Comparison of ENCODE assay signal across 27 cellular contexts in the genomic region with DNA sequence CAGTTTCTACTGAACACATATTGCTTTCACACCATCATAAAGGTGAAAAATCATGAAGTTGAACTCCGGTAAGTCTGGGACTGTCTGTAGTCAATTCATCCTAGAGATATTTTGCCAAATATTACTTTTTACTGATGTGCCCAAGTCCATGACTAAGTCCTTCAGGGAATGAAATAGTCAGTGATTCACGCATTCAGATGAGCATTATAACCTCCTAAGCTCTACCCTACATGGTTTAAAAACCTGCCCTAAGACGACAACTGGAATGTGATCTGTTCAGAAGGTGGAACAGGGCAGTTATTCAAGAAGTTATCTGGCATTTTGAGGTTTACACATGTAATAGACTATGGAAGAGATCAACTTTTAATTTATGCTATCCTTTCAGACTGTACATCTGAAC.
DNase-seq lines count a peak whose midpoint lies in the region; TF ChIP-seq lines count a peak whose summit lies in the region.
"Had no signal": no experiment of that assay in that cellular context is flagged by ENCODE, and none has a peak within 500 bp of the region (broad histone marks: within the 10 kb centered on the region; RNA-seq: fewer than 3 reads in every experiment).

No MANE protein-coding gene starts in this region.

- TF ChIP-seq CTCF in mammary epithelial cell (conservative IDR thresholded peaks at IDR 0.05 in 1 of 2, IDR thresholded peaks at IDR 0.05 in 1 of 2; ENCODE audit: extremely low read depth in 1 of 2, insufficient read depth in 1 of 2, low read depth in 1 of 2, low read length in 2 of 2): no peak
- no peak for TF ChIP-seq CTCF in MCF 10A (IDR thresholded peaks at IDR 0.05; ENCODE audit: unreplicated experiment)
- no peak for TF ChIP-seq CTCF in fibroblast of mammary gland (conservative IDR thresholded peaks at IDR 0.05; ENCODE audit: control insufficient read depth, insufficient read depth, low read depth, low read length)
- TF ChIP-seq CTCF in GM13977 (IDR thresholded peaks at IDR 0.05; ENCODE audit: extremely low read depth, insufficient read depth, missing control alignments): no peak

- H3K4me3 Mint-ChIP-seq in MCF 10A (ENCODE audit: unreplicated experiment): no peak overlapping the region
- H3K4me3 Mint-ChIP-seq: activated T-cell treated with anti-CD3 and anti-CD28 coated beads, Interleukin-2, amount 50 U/mL, for 72 hours; CD14-positive monocyte; neural progenitor cell; T-cell had no signal

- POLR2A ChIA-PET in MCF 10A (lab: Yijun Ruan, JAX): interaction anchor here (1.8 kb wide), 1 partner anchor 389 kb away, joined by 7 read pairs; no protein-coding TSS in a partner anchor

- H3K4me3 ChIP-seq in mammary epithelial cell (replicated peaks in 1 of 3; ENCODE audit: insufficient read depth in 1 of 3, low read depth in 2 of 3, low read length in 3 of 3): no peak overlapping the region
- no peak overlapping the region for H3K4me3 ChIP-seq in fibroblast of mammary gland (ENCODE audit: control insufficient read depth, low read depth, low read length)
- H3K4me3 ChIP-seq: neural progenitor cell, pancreas had no signal

- intact Hi-C loops in mammary epithelial cell (cut with micrococcal nuclease) (loop anchor here (1.0 to 5.0 kb wide), 2 partner anchors 162 to 339 kb away; no protein-coding TSS in a partner anchor), MCF 10A (cut with micrococcal nuclease) (loop anchor here (5.0 kb wide), 1 partner anchor 549 kb away; no protein-coding TSS in a partner anchor)

- dilution Hi-C loops in mammary epithelial cell (cut with HindIII; ENCODE audit: low sequenced_read_pairs): no loop called here

- no peak overlapping the region for H3K4me2 ChIP-seq in mammary epithelial cell (ENCODE audit: insufficient read depth, low read depth, low read length)
- H3K4me2 ChIP-seq: neural progenitor cell had no signal

- WGBS in mammary epithelial cell (ENCODE audit: low coverage, missing lambda C conversion rate): 66% methylated on average over 3 of the region's 3 CpGs

- peaks cover 12% of the 10 kb centered on the region for H3K9me3 Mint-ChIP-seq in MCF 10A (ENCODE audit: unreplicated experiment)
- H3K9me3 Mint-ChIP-seq: CD14-positive monocyte had no signal

- in situ Hi-C loops in mammary epithelial cell (cut with MboI; ENCODE audit: low sequenced_read_pairs in 2 of 2): loop anchor here (5.0 to 25.0 kb wide), 2 partner anchors 389 to 554 kb away; no protein-coding TSS in a partner anchor
- in situ Hi-C loops in GM13977 (cut with MboI; ENCODE audit: low pct_unique_long_range_greater_than_20kb, low sequenced_read_pairs, unreplicated experiment): no loop called here

- peak; percentile 28 for DNase-seq in mammary epithelial cell
- no peak for DNase-seq in MCF 10A (ENCODE audit: unreplicated experiment)
- peak; percentile 6 for DNase-seq in RKO (ENCODE audit: low spot score)
- peak; percentile 74 for DNase-seq in fibroblast of mammary gland (ENCODE audit: low read depth)
- DNase-seq in activated CD4-positive, alpha-beta T cell treated with anti-CD3 and anti-CD28 coated beads, Interleukin-2, amount 50 U/mL, for 4 hours: no peak
- DNase-seq in GM13977 (ENCODE audit: low spot score): no peak
- no peak for DNase-seq in NCI-H1105 (lab: John Stamatoyannopoulos, UW)
- DNase-seq in effector CD8-positive, alpha-beta T cell (lab: John Stamatoyannopoulos, UW): no peak
- DNase-seq: activated CD4-positive, alpha-beta T cell treated with anti-CD3 and anti-CD28 coated beads, Interleukin-2, amount 50 U/mL, for 1 hour; activated CD4-positive, CD25-positive, alpha-beta regulatory T cell; activated T-cell treated with anti-CD3 and anti-CD28 coated beads, Interleukin-2, amount 50 U/mL, for 72 hours; brain microvascular endothelial cell; Calu3; DMS79; H7; Karpas-422; NCI-H146; NCI-H2107; NCI-H345; pancreas; stimulated activated CD4-positive, alpha-beta T cell treated with anti-CD3 and anti-CD28 coated beads, Interleukin-1b, Interleukin-23, amount 100 ng/mL, for 48 hours; stimulated activated naive CD4-positive, alpha-beta T cell treated with Interleukin-2 at 50 U/mL for 16 hours; T-cell had no signal

- H3K9ac ChIP-seq in mammary epithelial cell (ENCODE audit: insufficient read depth, low read length): no peak overlapping the region
- H3K9ac ChIP-seq: neural progenitor cell had no signal

- H2AFZ ChIP-seq in mammary epithelial cell (ENCODE audit: low read depth, low read length): no peak overlapping the region
- H2AFZ ChIP-seq: neural progenitor cell had no signal

- H3K36me3 ChIP-seq in mammary epithelial cell (ENCODE audit: insufficient read depth, low read length): no peaks in the 10 kb centered on the region
- H3K36me3 ChIP-seq: brain microvascular endothelial cell, neural progenitor cell, pancreas had no signal

- no peak overlapping the region for H3K27ac Mint-ChIP-seq in MCF 10A (ENCODE audit: low read depth, unreplicated experiment)
- H3K27ac Mint-ChIP-seq: activated T-cell treated with anti-CD3 and anti-CD28 coated beads, Interleukin-2, amount 50 U/mL, for 72 hours; CD14-positive monocyte; neural progenitor cell; T-cell had no signal

- H3K27me3 Mint-ChIP-seq in MCF 10A (ENCODE audit: insufficient read depth, unreplicated experiment): no peaks in the 10 kb centered on the region
- H3K27me3 Mint-ChIP-seq: T-cell had no signal

- CTCF ChIA-PET in mammary epithelial cell (lab: Charles Lee; ENCODE audit: low non-redundant PET) (interaction anchor here (0.6 to 0.7 kb wide), 2 partner anchors 162 to 377 kb away, joined by 3 read pairs; no protein-coding TSS in a partner anchor), MCF 10A (lab: Yijun Ruan, JAX) (interaction anchor here (0.6 to 7.3 kb wide), 28 partner anchors 9 to 640 kb away, joined by 3 to 213 read pairs (median 4); no protein-coding TSS in a partner anchor)

- no peak overlapping the region for H3K27ac ChIP-seq in mammary epithelial cell (ENCODE audit: insufficient read depth, low read depth, low read length)
- H3K27ac ChIP-seq: 22Rv1, brain microvascular endothelial cell, HL-60, neural progenitor cell, pancreas had no signal

- no peaks in the 10 kb centered on the region for H3K27me3 ChIP-seq in mammary epithelial cell (ENCODE audit: insufficient read depth, low read length)
- H3K27me3 ChIP-seq: brain microvascular endothelial cell, neural progenitor cell, pancreas had no signal

- no TSS peak for BruUV-seq in mammary epithelial cell (replicated peaks; lab: Mats Ljungman, UMichigan)
- BruUV-seq in MCF 10A (replicated peaks; lab: Mats Ljungman, UMichigan): no TSS peak

- no peaks in the 10 kb centered on the region for H3K9me3 ChIP-seq in mammary epithelial cell (replicated peaks; ENCODE audit: insufficient read depth, low read length)
- H3K9me3 ChIP-seq: pancreas had no signal

- no peaks in the 10 kb centered on the region for H3K79me2 ChIP-seq in mammary epithelial cell (ENCODE audit: insufficient read depth, low read length)

- no peaks in the 10 kb centered on the region for H4K20me1 ChIP-seq in mammary epithelial cell (ENCODE audit: insufficient read depth, low read length)

- H3K36me3 Mint-ChIP-seq in MCF 10A (ENCODE audit: insufficient read depth, unreplicated experiment): no peaks in the 10 kb centered on the region
- H3K36me3 Mint-ChIP-seq: CD14-positive monocyte, neural progenitor cell, T-cell had no signal

- no peaks in the 10 kb centered on the region for H3K4me1 ChIP-seq in mammary epithelial cell (ENCODE audit: insufficient read depth, low read length)
- H3K4me1 ChIP-seq: neural progenitor cell, pancreas had no signal

- peaks cover 7% of the 10 kb centered on the region for H3K4me1 Mint-ChIP-seq in MCF 10A (ENCODE audit: insufficient read depth, unreplicated experiment)
- H3K4me1 Mint-ChIP-seq: CD14-positive monocyte, neural progenitor cell, T-cell had no signal

Comparison
In these comparisons a context has a peak if more than half of its experiments do, and no peak if none do; other contexts are left out.
1. DNase-seq: peak in mammary epithelial cell (single experiment), RKO (single experiment) and fibroblast of mammary gland (single experiment); none in MCF 10A (single experiment), activated CD4-positive, alpha-beta T cell treated with anti-CD3 and anti-CD28 coated beads, Interleukin-2, amount 50 U/mL, for 4 hours (0 of 2), GM13977 (single experiment), NCI-H1105 (single experiment) and effector CD8-positive, alpha-beta T cell (single experiment).